ENCODE assay signal across 8 cellular contexts in the genomic region with DNA sequence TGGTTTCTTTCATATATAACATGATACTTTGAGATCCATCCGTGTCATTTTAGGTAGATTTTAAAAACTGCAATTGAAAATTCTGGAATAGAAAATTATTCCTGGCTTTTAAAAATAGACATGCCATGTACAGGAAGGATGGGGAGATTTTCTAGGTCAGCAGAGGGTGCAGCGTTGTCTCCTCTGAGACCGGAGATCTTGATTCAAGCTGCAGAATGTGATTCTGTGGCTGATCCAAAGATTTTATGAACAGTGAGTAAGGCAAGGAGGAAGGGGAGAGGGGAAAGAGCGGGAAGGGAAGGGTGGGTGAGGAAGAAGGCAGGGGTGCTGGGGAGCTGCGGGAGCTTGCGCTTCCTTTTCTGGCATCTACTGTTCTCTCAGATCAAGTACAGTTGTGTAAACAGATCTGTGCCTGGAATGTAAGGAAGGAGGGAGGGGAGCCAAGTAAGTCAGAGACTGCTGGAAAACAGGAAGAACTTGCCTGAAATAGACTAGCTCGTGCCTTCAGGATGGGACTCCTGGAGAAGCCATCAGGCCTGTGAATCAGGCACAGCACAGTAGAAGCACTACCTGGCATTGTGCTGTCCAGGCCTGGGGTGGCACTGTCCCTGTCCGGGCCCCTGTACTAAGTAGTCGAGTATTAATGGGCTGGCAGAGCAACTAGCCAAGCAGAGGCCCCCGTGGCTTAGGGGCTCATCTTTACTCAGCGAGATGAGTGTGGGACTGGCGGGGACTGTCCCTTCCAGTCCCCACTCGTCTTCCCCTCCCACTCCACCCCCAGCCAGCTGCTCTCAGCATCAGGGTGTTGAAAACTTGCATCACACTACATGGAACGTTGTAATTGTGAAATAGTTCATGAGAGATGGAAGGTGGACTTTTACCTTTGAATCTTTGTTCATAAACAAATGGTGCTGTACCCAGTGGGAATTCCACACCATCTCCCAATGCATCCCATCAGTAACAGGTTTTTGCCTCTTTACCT.
DNase-seq lines count a peak whose midpoint lies in the region; ATAC-seq and TF ChIP-seq lines count a peak whose summit lies in the region.

No MANE protein-coding gene starts in this region.

- H3K9me3 ChIP-seq in aorta (ENCODE audit: control insufficient read depth, low read length) = no peaks in the 10 kb centered on the region

- DNase-seq in H4 (ENCODE audit: low spot score) = peak; percentile 87
- no peak for DNase-seq in RWPE1 (ENCODE audit: low spot score)
- peak; percentile 90 for DNase-seq in fibroblast of gingiva (ENCODE audit: low read depth)
- DNase-seq in pulmonary artery endothelial cell (ENCODE audit: low read depth, low spot score) = peak; percentile 55
- no peak for DNase-seq in aorta
- DNase-seq in NCI-H2196 treated with DMSO at 0.1 percent for 48 hours (lab: John Stamatoyannopoulos, UW; ENCODE audit: unreplicated experiment) = no peak

- CTCF ChIA-PET in RWPE1 (lab: Yijun Ruan, JAX) = no interaction called here

- H3K36me3 ChIP-seq in aorta (ENCODE audit: control insufficient read depth in 1 of 2, insufficient read depth in 2 of 2, low read length in 1 of 2) = no peaks in the 10 kb centered on the region

- H3K27me3 ChIP-seq in aorta (ENCODE audit: control insufficient read depth in 1 of 2, insufficient read depth in 2 of 2, low read length in 1 of 2) = no peaks in the 10 kb centered on the region

- H3K4me1 ChIP-seq in aorta (ENCODE audit: control insufficient read depth in 1 of 2, insufficient read depth in 2 of 2, low read length in 2 of 2) = no peaks in the 10 kb centered on the region

- WGBS in aorta, 2 donors = 15 to 17% methylated on average over 14 of the region's 14 CpGs

- POLR2A ChIA-PET in RWPE1 (lab: Yijun Ruan, JAX; ENCODE audit: low non-redundant PET) = no interaction called here

- intact Hi-C loops in aorta (cut with DNase I) = no loop called here

- no peak overlapping the region for H3K4me3 ChIP-seq in aorta (ENCODE audit: low read length in 2 of 2)

- H3K27ac ChIP-seq in RWPE1 = peak overlapping the region; percentile 58
- peak overlapping the region in 1 of 2 donors; percentile 12 for H3K27ac ChIP-seq in aorta (ENCODE audit: low read depth in 1 of 2, low read length in 2 of 2)

- no peak for TF ChIP-seq CTCF in RWPE1 (conservative IDR thresholded peaks at IDR 0.05; ENCODE audit: low read depth)

- ATAC-seq in aorta (ENCODE audit: low FRiP score) (peak; percentile 71), GM21786 (IDR thresholded peaks at IDR 0.05; ENCODE audit: unreplicated experiment) (no peak), GM19452 (IDR thresholded peaks at IDR 0.05; ENCODE audit: unreplicated experiment) (no peak)

Comparison
In these comparisons a context has a peak if more than half of its experiments do, and no peak if none do; other contexts are left out.
1. DNase-seq: peak in H4 (single experiment), fibroblast of gingiva (single experiment) and pulmonary artery endothelial cell (single experiment); none in RWPE1 (single experiment), aorta (0 of 2) and NCI-H2196 treated with DMSO at 0.1 percent for 48 hours (single experiment).